In the genomic region with DNA sequence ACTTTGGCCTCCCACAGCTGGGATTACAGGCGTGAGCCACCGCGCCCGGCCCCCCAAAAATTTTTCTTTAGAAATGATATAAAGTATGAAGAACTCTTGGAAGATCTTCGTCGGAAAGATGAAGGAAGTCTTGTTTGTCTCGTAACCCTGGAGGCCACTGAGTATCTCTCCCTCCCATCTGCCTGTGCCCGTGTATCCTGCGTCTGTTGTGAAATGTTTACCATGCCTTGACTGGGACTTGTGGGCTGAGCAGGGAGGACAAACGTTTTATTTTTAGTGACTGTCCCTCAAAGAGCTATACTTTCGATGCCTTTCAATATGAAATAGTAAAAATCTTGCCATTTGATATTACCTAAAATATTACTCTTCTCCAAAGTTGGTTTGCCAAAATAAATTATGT, we compare ENCODE assay signal across 1 cellular context.
TF ChIP-seq lines count a peak whose summit lies in the region.

No MANE protein-coding gene starts in this region.

TF ChIP-seq in HepG2, 621 proteins besides CTCF, POLR2A, EP300 and RAD21 (continued from another document):
- TF ChIP-seq, protein P1, sequence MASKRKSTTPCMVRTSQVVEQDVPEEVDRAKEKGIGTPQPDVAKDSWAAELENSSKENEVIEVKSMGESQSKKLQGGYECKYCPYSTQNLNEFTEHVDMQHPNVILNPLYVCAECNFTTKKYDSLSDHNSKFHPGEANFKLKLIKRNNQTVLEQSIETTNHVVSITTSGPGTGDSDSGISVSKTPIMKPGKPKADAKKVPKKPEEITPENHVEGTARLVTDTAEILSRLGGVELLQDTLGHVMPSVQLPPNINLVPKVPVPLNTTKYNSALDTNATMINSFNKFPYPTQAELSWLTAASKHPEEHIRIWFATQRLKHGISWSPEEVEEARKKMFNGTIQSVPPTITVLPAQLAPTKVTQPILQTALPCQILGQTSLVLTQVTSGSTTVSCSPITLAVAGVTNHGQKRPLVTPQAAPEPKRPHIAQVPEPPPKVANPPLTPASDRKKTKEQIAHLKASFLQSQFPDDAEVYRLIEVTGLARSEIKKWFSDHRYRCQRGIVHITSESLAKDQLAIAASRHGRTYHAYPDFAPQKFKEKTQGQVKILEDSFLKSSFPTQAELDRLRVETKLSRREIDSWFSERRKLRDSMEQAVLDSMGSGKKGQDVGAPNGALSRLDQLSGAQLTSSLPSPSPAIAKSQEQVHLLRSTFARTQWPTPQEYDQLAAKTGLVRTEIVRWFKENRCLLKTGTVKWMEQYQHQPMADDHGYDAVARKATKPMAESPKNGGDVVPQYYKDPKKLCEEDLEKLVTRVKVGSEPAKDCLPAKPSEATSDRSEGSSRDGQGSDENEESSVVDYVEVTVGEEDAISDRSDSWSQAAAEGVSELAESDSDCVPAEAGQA (IDR thresholded peaks at IDR 0.05; ENCODE audit: low read depth), result no peak
- TF ChIP-seq, protein P1 (CRISPR knock-in tag; IDR thresholded peaks at IDR 0.05; ENCODE audit: borderline replicate concordance), result no peak
- TF ChIP-seq POLR2AphosphoS2 (IDR thresholded peaks at IDR 0.05; ENCODE audit: low read depth, low read length), result no peak
- peak; percentile 53; the same call in 1 of the 2 replicates for TF ChIP-seq MXD4 (CRISPR knock-in tag; IDR thresholded peaks at IDR 0.05)
- peak; percentile 55; the same call in 1 of the 2 replicates for TF ChIP-seq NR2F6 (IDR thresholded peaks at IDR 0.05)
- peak; percentile 84 for TF ChIP-seq NR2F6 (CRISPR knock-in tag; IDR thresholded peaks at IDR 0.05)
- TF ChIP-seq, protein P2, sequence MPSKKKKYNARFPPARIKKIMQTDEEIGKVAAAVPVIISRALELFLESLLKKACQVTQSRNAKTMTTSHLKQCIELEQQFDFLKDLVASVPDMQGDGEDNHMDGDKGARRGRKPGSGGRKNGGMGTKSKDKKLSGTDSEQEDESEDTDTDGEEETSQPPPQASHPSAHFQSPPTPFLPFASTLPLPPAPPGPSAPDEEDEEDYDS (CRISPR knock-in tag; IDR thresholded peaks at IDR 0.05), result 0 out of 2 replicates have a peak, but pooled peaks have one; percentile 15
- peak; percentile 50; the same call in 1 of the 2 replicates for TF ChIP-seq SP5 (CRISPR knock-in tag; IDR thresholded peaks at IDR 0.05; ENCODE audit: borderline replicate concordance, low read depth)
- TF ChIP-seq SMYD3 (CRISPR knock-in tag; IDR thresholded peaks at IDR 0.05), result no peak
- no peak for TF ChIP-seq ZBTB1 (CRISPR knock-in tag; IDR thresholded peaks at IDR 0.05; ENCODE audit: borderline replicate concordance)
- 0 out of 2 replicates have a peak, but pooled peaks have one; percentile 46 for TF ChIP-seq RCOR2 (CRISPR knock-in tag; IDR thresholded peaks at IDR 0.05)
- TF ChIP-seq FOXA3 (CRISPR knock-in tag; IDR thresholded peaks at IDR 0.05), result peak; percentile 84
- 0 out of 2 replicates have a peak, but pooled peaks have one; percentile 42 for TF ChIP-seq ZMAT3 (CRISPR knock-in tag; conservative IDR thresholded peaks at IDR 0.05)
- TF ChIP-seq, protein P3, sequence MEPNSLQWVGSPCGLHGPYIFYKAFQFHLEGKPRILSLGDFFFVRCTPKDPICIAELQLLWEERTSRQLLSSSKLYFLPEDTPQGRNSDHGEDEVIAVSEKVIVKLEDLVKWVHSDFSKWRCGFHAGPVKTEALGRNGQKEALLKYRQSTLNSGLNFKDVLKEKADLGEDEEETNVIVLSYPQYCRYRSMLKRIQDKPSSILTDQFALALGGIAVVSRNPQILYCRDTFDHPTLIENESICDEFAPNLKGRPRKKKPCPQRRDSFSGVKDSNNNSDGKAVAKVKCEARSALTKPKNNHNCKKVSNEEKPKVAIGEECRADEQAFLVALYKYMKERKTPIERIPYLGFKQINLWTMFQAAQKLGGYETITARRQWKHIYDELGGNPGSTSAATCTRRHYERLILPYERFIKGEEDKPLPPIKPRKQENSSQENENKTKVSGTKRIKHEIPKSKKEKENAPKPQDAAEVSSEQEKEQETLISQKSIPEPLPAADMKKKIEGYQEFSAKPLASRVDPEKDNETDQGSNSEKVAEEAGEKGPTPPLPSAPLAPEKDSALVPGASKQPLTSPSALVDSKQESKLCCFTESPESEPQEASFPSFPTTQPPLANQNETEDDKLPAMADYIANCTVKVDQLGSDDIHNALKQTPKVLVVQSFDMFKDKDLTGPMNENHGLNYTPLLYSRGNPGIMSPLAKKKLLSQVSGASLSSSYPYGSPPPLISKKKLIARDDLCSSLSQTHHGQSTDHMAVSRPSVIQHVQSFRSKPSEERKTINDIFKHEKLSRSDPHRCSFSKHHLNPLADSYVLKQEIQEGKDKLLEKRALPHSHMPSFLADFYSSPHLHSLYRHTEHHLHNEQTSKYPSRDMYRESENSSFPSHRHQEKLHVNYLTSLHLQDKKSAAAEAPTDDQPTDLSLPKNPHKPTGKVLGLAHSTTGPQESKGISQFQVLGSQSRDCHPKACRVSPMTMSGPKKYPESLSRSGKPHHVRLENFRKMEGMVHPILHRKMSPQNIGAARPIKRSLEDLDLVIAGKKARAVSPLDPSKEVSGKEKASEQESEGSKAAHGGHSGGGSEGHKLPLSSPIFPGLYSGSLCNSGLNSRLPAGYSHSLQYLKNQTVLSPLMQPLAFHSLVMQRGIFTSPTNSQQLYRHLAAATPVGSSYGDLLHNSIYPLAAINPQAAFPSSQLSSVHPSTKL (CRISPR knock-in tag; IDR thresholded peaks at IDR 0.05), result peak; percentile 87
- TF ChIP-seq KMT2B (CRISPR knock-in tag; IDR thresholded peaks at IDR 0.05), result 0 out of 2 replicates have a peak, but pooled peaks have one; percentile 22
- TF ChIP-seq, protein P4, sequence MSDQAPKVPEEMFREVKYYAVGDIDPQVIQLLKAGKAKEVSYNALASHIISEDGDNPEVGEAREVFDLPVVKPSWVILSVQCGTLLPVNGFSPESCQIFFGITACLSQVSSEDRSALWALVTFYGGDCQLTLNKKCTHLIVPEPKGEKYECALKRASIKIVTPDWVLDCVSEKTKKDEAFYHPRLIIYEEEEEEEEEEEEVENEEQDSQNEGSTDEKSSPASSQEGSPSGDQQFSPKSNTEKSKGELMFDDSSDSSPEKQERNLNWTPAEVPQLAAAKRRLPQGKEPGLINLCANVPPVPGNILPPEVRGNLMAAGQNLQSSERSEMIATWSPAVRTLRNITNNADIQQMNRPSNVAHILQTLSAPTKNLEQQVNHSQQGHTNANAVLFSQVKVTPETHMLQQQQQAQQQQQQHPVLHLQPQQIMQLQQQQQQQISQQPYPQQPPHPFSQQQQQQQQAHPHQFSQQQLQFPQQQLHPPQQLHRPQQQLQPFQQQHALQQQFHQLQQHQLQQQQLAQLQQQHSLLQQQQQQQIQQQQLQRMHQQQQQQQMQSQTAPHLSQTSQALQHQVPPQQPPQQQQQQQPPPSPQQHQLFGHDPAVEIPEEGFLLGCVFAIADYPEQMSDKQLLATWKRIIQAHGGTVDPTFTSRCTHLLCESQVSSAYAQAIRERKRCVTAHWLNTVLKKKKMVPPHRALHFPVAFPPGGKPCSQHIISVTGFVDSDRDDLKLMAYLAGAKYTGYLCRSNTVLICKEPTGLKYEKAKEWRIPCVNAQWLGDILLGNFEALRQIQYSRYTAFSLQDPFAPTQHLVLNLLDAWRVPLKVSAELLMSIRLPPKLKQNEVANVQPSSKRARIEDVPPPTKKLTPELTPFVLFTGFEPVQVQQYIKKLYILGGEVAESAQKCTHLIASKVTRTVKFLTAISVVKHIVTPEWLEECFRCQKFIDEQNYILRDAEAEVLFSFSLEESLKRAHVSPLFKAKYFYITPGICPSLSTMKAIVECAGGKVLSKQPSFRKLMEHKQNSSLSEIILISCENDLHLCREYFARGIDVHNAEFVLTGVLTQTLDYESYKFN (CRISPR knock-in tag; conservative IDR thresholded peaks at IDR 0.05), result peak; percentile 51; the same call in 1 of the 2 replicates
- TF ChIP-seq ERF (CRISPR knock-in tag; IDR thresholded peaks at IDR 0.05), result peak; percentile 58; the same call in 1 of the 2 replicates
- TF ChIP-seq PRMT3 (CRISPR knock-in tag; IDR thresholded peaks at IDR 0.05; ENCODE audit: borderline replicate concordance, low read depth), result no peak
- TF ChIP-seq JDP2 (CRISPR knock-in tag; IDR thresholded peaks at IDR 0.05; ENCODE audit: borderline replicate concordance), result no peak
- peak; percentile 45; the same call in 1 of the 2 replicates for TF ChIP-seq BHLHE40 (IDR thresholded peaks at IDR 0.05; ENCODE audit: low read length)
- TF ChIP-seq ZNF232 (CRISPR knock-in tag; IDR thresholded peaks at IDR 0.05; ENCODE audit: borderline replicate concordance), result no peak
- peak; percentile 83; the same call in 1 of the 2 replicates for TF ChIP-seq HMG20A (CRISPR knock-in tag; IDR thresholded peaks at IDR 0.05; ENCODE audit: borderline replicate concordance)
- TF ChIP-seq MIXL1 (CRISPR knock-in tag; IDR thresholded peaks at IDR 0.05), result peak; percentile 51; the same call in 1 of the 2 replicates
- TF ChIP-seq GATAD2A (CRISPR knock-in tag; IDR thresholded peaks at IDR 0.05), result peak; percentile 95
- peak; percentile 63 for TF ChIP-seq FOSL2 (CRISPR knock-in tag; IDR thresholded peaks at IDR 0.05)
- no peak for TF ChIP-seq TAF1 (CRISPR knock-in tag; IDR thresholded peaks at IDR 0.05)
- TF ChIP-seq ZNF644 (CRISPR knock-in tag; IDR thresholded peaks at IDR 0.05; ENCODE audit: low read depth), result peak; percentile 73; the same call in 1 of the 2 replicates
- TF ChIP-seq ETV5 (CRISPR knock-in tag; IDR thresholded peaks at IDR 0.05; ENCODE audit: borderline replicate concordance), result peak; percentile 65; the same call in 1 of the 2 replicates
- TF ChIP-seq FOXK1 (CRISPR knock-in tag; IDR thresholded peaks at IDR 0.05; ENCODE audit: borderline replicate concordance, low read depth), result peak; percentile 35; the same call in 1 of the 2 replicates
